17 cellular contexts compared by ENCODE assay signal in the genomic region with DNA sequence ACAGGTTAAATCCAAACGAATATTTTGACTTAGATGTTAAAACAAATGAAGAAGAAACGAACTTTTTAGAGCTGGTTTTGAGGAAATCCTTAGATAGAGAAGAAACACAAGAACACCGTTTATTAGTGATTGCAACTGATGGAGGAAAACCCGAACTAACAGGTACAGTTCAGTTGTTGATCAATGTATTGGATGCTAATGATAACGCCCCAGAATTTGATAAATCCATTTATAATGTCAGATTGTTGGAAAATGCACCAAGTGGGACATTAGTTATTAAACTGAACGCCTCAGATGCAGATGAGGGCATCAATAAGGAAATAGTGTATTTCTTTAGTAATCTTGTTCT. TPM values are rescaled to one million over a fixed set of nuclear protein-coding genes. Genes with fewer than 3 reads are reported as not detected.
DNase-seq lines count a peak whose midpoint lies in the region; ATAC-seq and TF ChIP-seq lines count a peak whose summit lies in the region.
"Had no signal": no experiment of that assay in that cellular context is flagged by ENCODE, and none has a peak within 500 bp of the region (broad histone marks: within the 10 kb centered on the region; RNA-seq: fewer than 3 reads in every experiment).

No MANE protein-coding gene starts in this region.

- H3K4ac ChIP-seq in mesenchymal stem cell (ENCODE audit: low read depth in 1 of 2, low read length in 2 of 2), result no peak overlapping the region

- ATAC-seq in GM19351 (IDR thresholded peaks at IDR 0.05; ENCODE audit: unreplicated experiment) (no peak), GM18861 (IDR thresholded peaks at IDR 0.05; ENCODE audit: unreplicated experiment) (no peak)
- ATAC-seq: CD8-positive, alpha-beta T cell; GM23338 had no signal

- no peaks in the 10 kb centered on the region for H3K4me1 ChIP-seq in mammary epithelial cell (ENCODE audit: insufficient read depth, low read length)
- no peaks in the 10 kb centered on the region for H3K4me1 ChIP-seq in endocrine pancreas (ENCODE audit: control insufficient read depth, insufficient read depth, low read length)
- no peaks in the 10 kb centered on the region for H3K4me1 ChIP-seq in mesenchymal stem cell (ENCODE audit: control insufficient read depth, insufficient read depth, low read depth, low read length)
- H3K4me1 ChIP-seq: BE2C had no signal

- no peaks in the 10 kb centered on the region for H3K9me3 Mint-ChIP-seq in MCF 10A (ENCODE audit: unreplicated experiment)

- POLR2A ChIA-PET in MCF 10A (lab: Yijun Ruan, JAX) (no interaction called here), RWPE1 (lab: Yijun Ruan, JAX; ENCODE audit: low non-redundant PET) (no interaction called here)

- no peaks in the 10 kb centered on the region for H3K27me3 ChIP-seq in mammary epithelial cell (ENCODE audit: insufficient read depth, low read length)
- no peaks in the 10 kb centered on the region for H3K27me3 ChIP-seq in endocrine pancreas (ENCODE audit: control insufficient read depth, insufficient read depth, low read length)
- no peaks in the 10 kb centered on the region for H3K27me3 ChIP-seq in mesenchymal stem cell (ENCODE audit: control insufficient read depth in 1 of 2, insufficient read depth in 1 of 2, low read length in 2 of 2)
- H3K27me3 ChIP-seq: BE2C had no signal

- H3K4me3 ChIP-seq in mammary epithelial cell (replicated peaks in 1 of 3; ENCODE audit: insufficient read depth in 1 of 3, low read depth in 2 of 3, low read length in 3 of 3) (no peak overlapping the region), endocrine pancreas (ENCODE audit: control insufficient read depth, insufficient read depth, low read length) (peak overlapping the region; percentile 10), mesenchymal stem cell (ENCODE audit: insufficient read depth in 1 of 2, low read depth in 1 of 2, low read length in 2 of 2) (no peak overlapping the region)
- H3K4me3 ChIP-seq: GM23338 had no signal

- H3K23ac ChIP-seq in mesenchymal stem cell (ENCODE audit: low read length in 2 of 2), result no peak overlapping the region

- dilution Hi-C loops in mammary epithelial cell (cut with HindIII; ENCODE audit: low sequenced_read_pairs), result no loop called here

- DNase-seq in MCF 10A (ENCODE audit: unreplicated experiment) (no peak), mammary epithelial cell (no peak), RWPE1 (ENCODE audit: low spot score) (no peak), mesenchymal stem cell (no peak)
- DNase-seq: BE2C; CD8-positive, alpha-beta T cell; DMS153; DMS79 treated with DMSO at 0.1 percent for 48 hours; H7; IMR-90 had no signal

- H4K20me1 ChIP-seq in mammary epithelial cell (ENCODE audit: insufficient read depth, low read length), result no peaks in the 10 kb centered on the region

- peaks cover 16% of the 10 kb centered on the region for H3K9me3 ChIP-seq in mammary epithelial cell (replicated peaks; ENCODE audit: insufficient read depth, low read length)
- no peaks in the 10 kb centered on the region for H3K9me3 ChIP-seq in endocrine pancreas (ENCODE audit: control insufficient read depth, low read length)
- H3K9me3 ChIP-seq in mesenchymal stem cell (ENCODE audit: control insufficient read depth, low read length), result peaks cover 45% of the 10 kb centered on the region
- H3K9me3 ChIP-seq: BE2C had no signal

- WGBS in mammary epithelial cell (ENCODE audit: low coverage, missing lambda C conversion rate), result 24% methylated on average over 6 of the region's 6 CpGs
- WGBS in mesenchymal stem cell, result 90% methylated on average over 6 of the region's 6 CpGs

- H3K4me2 ChIP-seq in mammary epithelial cell (ENCODE audit: insufficient read depth, low read depth, low read length), result no peak overlapping the region
- H3K4me2 ChIP-seq in mesenchymal stem cell (ENCODE audit: low read length, poor library complexity, severe bottlenecking), result no peak overlapping the region
- H3K4me2 ChIP-seq: GM23338 had no signal

- TF ChIP-seq CTCF in MCF 10A (IDR thresholded peaks at IDR 0.05; ENCODE audit: unreplicated experiment) (peak; percentile 1), mammary epithelial cell (conservative IDR thresholded peaks at IDR 0.05 in 1 of 2, IDR thresholded peaks at IDR 0.05 in 1 of 2; ENCODE audit: extremely low read depth in 1 of 2, insufficient read depth in 1 of 2, low read depth in 1 of 2, low read length in 2 of 2) (no peak), LNCAP (IDR thresholded peaks at IDR 0.05) (0 out of 2 replicates have a peak, but pooled peaks have one; percentile 11), RWPE1 (conservative IDR thresholded peaks at IDR 0.05; ENCODE audit: low read depth) (peak; percentile 28; the same call in 1 of the 2 replicates)

- no peak overlapping the region for H3K14ac ChIP-seq in mesenchymal stem cell (ENCODE audit: low read length in 2 of 2)

- H3K36me3 ChIP-seq in mammary epithelial cell (ENCODE audit: insufficient read depth, low read length) (no peaks in the 10 kb centered on the region), endocrine pancreas (ENCODE audit: control insufficient read depth, insufficient read depth, low read length) (peaks cover 6% of the 10 kb centered on the region), mesenchymal stem cell (ENCODE audit: control insufficient read depth in 1 of 2, insufficient read depth in 2 of 2, low read depth in 1 of 2, low read length in 2 of 2) (peaks cover 0 to 13% of the 10 kb centered on the region in 2 experiments)
- H3K36me3 ChIP-seq: BE2C had no signal

- no peak overlapping the region for H4K91ac ChIP-seq in mesenchymal stem cell (ENCODE audit: low read length)

- intact Hi-C loops in MCF 10A (cut with micrococcal nuclease), result no loop called here
- intact Hi-C loops in mammary epithelial cell (cut with micrococcal nuclease), result no loop called here

- H2AFZ ChIP-seq in mammary epithelial cell (ENCODE audit: low read depth, low read length), result no peak overlapping the region
- no peak overlapping the region for H2AFZ ChIP-seq in mesenchymal stem cell (ENCODE audit: low read depth, low read length)
- H2AFZ ChIP-seq: GM23338 had no signal

- no peak overlapping the region for H2BK120ac ChIP-seq in mesenchymal stem cell (ENCODE audit: low read depth, low read length)

- no peaks in the 10 kb centered on the region for H3K27me3 Mint-ChIP-seq in MCF 10A (ENCODE audit: insufficient read depth, unreplicated experiment)

- H3K27ac Mint-ChIP-seq in MCF 10A (ENCODE audit: low read depth, unreplicated experiment), result no peak overlapping the region
- H3K27ac Mint-ChIP-seq: CD14-positive monocyte; CD8-positive, alpha-beta T cell; GM23338 had no signal

- H3K79me1 ChIP-seq in mesenchymal stem cell (replicated peaks; ENCODE audit: low read length, poor library complexity, severe bottlenecking), result no peaks in the 10 kb centered on the region

- no peak overlapping the region for H3K9ac ChIP-seq in mammary epithelial cell (ENCODE audit: insufficient read depth, low read length)
- H3K9ac ChIP-seq in endocrine pancreas (ENCODE audit: control insufficient read depth, insufficient read depth, low read length), result no peak overlapping the region
- no peak overlapping the region for H3K9ac ChIP-seq in mesenchymal stem cell (ENCODE audit: low read length)

- no peak overlapping the region for H2BK12ac ChIP-seq in mesenchymal stem cell (ENCODE audit: low read length in 2 of 2)

- CTCF ChIA-PET in MCF 10A (lab: Yijun Ruan, JAX) (interaction anchor here (1.1 kb wide), 1 partner anchor 15 kb away, joined by 7 read pairs; a partner anchor contains a TSS), mammary epithelial cell (lab: Charles Lee; ENCODE audit: low non-redundant PET) (no interaction called here), RWPE1 (lab: Yijun Ruan, JAX) (interaction anchor here (0.5 to 1.1 kb wide), 3 partner anchors 8 to 153 kb away, joined by 3 to 7 read pairs (median 3); no protein-coding TSS in a partner anchor)

- H4K8ac ChIP-seq in mesenchymal stem cell (ENCODE audit: low read length), result no peak overlapping the region

- H3K36me3 Mint-ChIP-seq in MCF 10A (ENCODE audit: insufficient read depth, unreplicated experiment), result peaks cover 5% of the 10 kb centered on the region
- H3K36me3 Mint-ChIP-seq: CD8-positive, alpha-beta T cell had no signal

- no peaks in the 10 kb centered on the region for H3K4me1 Mint-ChIP-seq in MCF 10A (ENCODE audit: insufficient read depth, unreplicated experiment)
- H3K4me1 Mint-ChIP-seq: CD14-positive monocyte, GM23338 had no signal

- H3K79me2 ChIP-seq in mammary epithelial cell (ENCODE audit: insufficient read depth, low read length), result no peaks in the 10 kb centered on the region

- no peak overlapping the region for H3K18ac ChIP-seq in mesenchymal stem cell (ENCODE audit: low read depth in 1 of 2, low read length in 2 of 2)

- no peak overlapping the region for H3K4me3 Mint-ChIP-seq in MCF 10A (ENCODE audit: unreplicated experiment)
- H3K4me3 Mint-ChIP-seq: CD14-positive monocyte; CD8-positive, alpha-beta T cell had no signal

- no TSS peak for BruUV-seq in MCF 10A (replicated peaks; lab: Mats Ljungman, UMichigan)
- no TSS peak for BruUV-seq in mammary epithelial cell (replicated peaks; lab: Mats Ljungman, UMichigan)

- in situ Hi-C loops in mammary epithelial cell (cut with MboI; ENCODE audit: low sequenced_read_pairs in 2 of 2), result no loop called here

- H2AK5ac ChIP-seq in mesenchymal stem cell (ENCODE audit: low read length, severe bottlenecking), result no peak overlapping the region

- no peak overlapping the region for H2BK5ac ChIP-seq in mesenchymal stem cell (ENCODE audit: low read depth, low read length, poor library complexity, severe bottlenecking)

- H3K27ac ChIP-seq in mammary epithelial cell (ENCODE audit: insufficient read depth, low read depth, low read length) (no peak overlapping the region), RWPE1 (no peak overlapping the region), mesenchymal stem cell (ENCODE audit: low read length, poor library complexity, severe bottlenecking) (no peak overlapping the region)

- H2BK15ac ChIP-seq in mesenchymal stem cell (ENCODE audit: low read depth, poor library complexity, severe bottlenecking), result no peak overlapping the region

RNA-seq across cellular contexts. Expression of a gene that starts 0.8 kb away (rescaled TPM):
- 0.12 and 0.22 TPM in 2 replicates for total RNA-seq in MCF 10A (2022)
- under 1 TPM; 0.17 to 0.38 TPM for total RNA-seq in mammary epithelial cell
- polyA plus RNA-seq in mammary epithelial cell, result not detected
- polyA minus RNA-seq in mammary epithelial cell, result not detected
- 0.03 TPM for polyA plus RNA-seq in mesenchymal stem cell (2013, experiment 1 of 2)
- polyA plus RNA-seq in mesenchymal stem cell (2013, experiment 2 of 2), result 0.04 TPM
- total RNA-seq: CD8-positive, alpha-beta T cell; IMR-90 had no signal
- polyA plus RNA-seq: CD14-positive monocyte, IMR-90 had no signal

RNA-seq across cellular contexts. Expression of a gene that starts 5.5 kb away (rescaled TPM):
- total RNA-seq in MCF 10A (2022) (1.0 and 1.5 TPM in 2 replicates), mammary epithelial cell (under 1 TPM; 0.49 to 0.67 TPM)
- 0.18 TPM for polyA plus RNA-seq in mammary epithelial cell
- polyA minus RNA-seq in mammary epithelial cell, result 3.2 TPM
- polyA plus RNA-seq in mesenchymal stem cell (2013, experiment 1 of 2), result 7.1 TPM
- polyA plus RNA-seq in mesenchymal stem cell (2013, experiment 2 of 2), result 7.7 TPM
- total RNA-seq: CD8-positive, alpha-beta T cell; IMR-90 had no signal
- polyA plus RNA-seq: CD14-positive monocyte had no signal

RNA-seq across cellular contexts. Expression of a gene that starts 11.8 kb away (rescaled TPM):
- total RNA-seq in MCF 10A (2022) (0.40 and 0.69 TPM in 2 replicates), mammary epithelial cell (under 1 TPM; under 0.01 to 0.26 TPM)
- polyA plus RNA-seq in mammary epithelial cell, result 0.02 TPM
- polyA minus RNA-seq in mammary epithelial cell, result not detected
- polyA plus RNA-seq in mesenchymal stem cell (2013, experiment 1 of 2), result 0.37 TPM
- 0.45 TPM for polyA plus RNA-seq in mesenchymal stem cell (2013, experiment 2 of 2)
- total RNA-seq: CD8-positive, alpha-beta T cell had no signal
- polyA plus RNA-seq: CD14-positive monocyte had no signal

RNA-seq across cellular contexts. Expression of a gene that starts 15.4 kb away (rescaled TPM):
- 0.16 and 0.49 TPM in 2 replicates for total RNA-seq in MCF 10A (2022)
- under 1 TPM; 0.45 to 0.83 TPM for total RNA-seq in mammary epithelial cell
- not detected for polyA plus RNA-seq in mammary epithelial cell
- not detected for polyA minus RNA-seq in mammary epithelial cell
- polyA plus RNA-seq in mesenchymal stem cell (2013, experiment 1 of 2), result 3.0 TPM
- 3.1 TPM for polyA plus RNA-seq in mesenchymal stem cell (2013, experiment 2 of 2)
- total RNA-seq: CD8-positive, alpha-beta T cell had no signal
- polyA plus RNA-seq: AG04450, CD14-positive monocyte had no signal

RNA-seq across cellular contexts. Expression of a gene that starts 18.7 kb away (rescaled TPM):
- 0.25 TPM in 1 of 2 replicates, not detected in the other for total RNA-seq in MCF 10A (2022)
- under 1 TPM in 1 of 2 donors, not detected in 1; under 0.01 TPM for total RNA-seq in mammary epithelial cell
- polyA plus RNA-seq in mammary epithelial cell, result not detected
- polyA minus RNA-seq in mammary epithelial cell, result not detected
- polyA plus RNA-seq in mesenchymal stem cell (2013, experiment 1 of 2), result 0.22 TPM
- 0.30 TPM for polyA plus RNA-seq in mesenchymal stem cell (2013, experiment 2 of 2)
- total RNA-seq: CD8-positive, alpha-beta T cell had no signal
- polyA plus RNA-seq: CD14-positive monocyte had no signal

Comparison
In these comparisons a context has a peak if more than half of its experiments do, and no peak if none do; other contexts are left out.
1. CTCF ChIP-seq: peak in MCF 10A (single experiment), LNCAP (single experiment) and RWPE1 (single experiment); none in mammary epithelial cell (0 of 2).